25 cellular contexts compared by ENCODE assay signal in genomic region chr1:69985901-69986439, GRCh38.
"Had no signal": no experiment of that assay in that cellular context is flagged by ENCODE, and none has a peak within 500 bp of the region (broad histone marks: within the 10 kb centered on the region; RNA-seq: fewer than 3 reads in every experiment).

No MANE protein-coding gene starts in this region.

- H3K27me3 ChIP-seq: brain microvascular endothelial cell, cardiac muscle cell had no signal

- H3K36me3 ChIP-seq: brain microvascular endothelial cell, cardiac muscle cell, WERI-Rb-1 had no signal

- H3K4me3 ChIP-seq: cardiac muscle cell had no signal

- DNase-seq: activated CD4-positive, alpha-beta memory T cell treated with anti-CD3 and anti-CD28 coated beads, Interleukin-2, amount 10 ng/mL, durations not matched to agents 7 days and 5 days; activated CD4-positive, alpha-beta T cell treated with anti-CD3 and anti-CD28 coated beads for 36 hours; activated CD4-positive, alpha-beta T cell treated with anti-CD3 and anti-CD28 coated beads, Interleukin-2, amount 50 U/mL, for 1 hour; activated gamma-delta T cell; activated naive CD4-positive, alpha-beta T cell treated with anti-CD3 and anti-CD28 coated beads for 36 hours; activated T-cell treated with anti-CD3 and anti-CD28 coated beads for 4 hours; activated T-cell treated with anti-CD3 and anti-CD28 coated beads, Interleukin-2, amount 50 U/mL, for 48 hours; brain microvascular endothelial cell; Karpas-422; MV-4-11; NCI-H1092 treated with DMSO at 0.1 percent for 48 hours; NCI-H1417 treated with DMSO at 0.1 percent for 48 hours; NCI-H1694; NCI-H2029; NCI-H510A treated with DMSO at 0.1 percent for 48 hours; NCI-H69; NK-92 treated with Interleukin-12 subunit alpha and Interleukin-12 subunit beta, amount 100 ng/mL, for 24 hours; PC-3; SIG-M5; T-helper 17 cell; T1000; WERI-Rb-1 had no signal

- H3K27ac ChIP-seq: brain microvascular endothelial cell, cardiac muscle cell, WERI-Rb-1 had no signal

- FAIRE-seq: RCC 7860 had no signal

- ATAC-seq: activated CD4-positive, alpha-beta T cell treated with anti-CD3 and anti-CD28 coated beads for 36 hours; activated T-helper 17 cell treated with anti-CD3 and anti-CD28 coated beads, Interleukin-2, amount 50 U/mL, for 72 hours; PC-3; T-helper 17 cell had no signal
